ENCODE assay signal across 1 cellular context in the genomic region with DNA sequence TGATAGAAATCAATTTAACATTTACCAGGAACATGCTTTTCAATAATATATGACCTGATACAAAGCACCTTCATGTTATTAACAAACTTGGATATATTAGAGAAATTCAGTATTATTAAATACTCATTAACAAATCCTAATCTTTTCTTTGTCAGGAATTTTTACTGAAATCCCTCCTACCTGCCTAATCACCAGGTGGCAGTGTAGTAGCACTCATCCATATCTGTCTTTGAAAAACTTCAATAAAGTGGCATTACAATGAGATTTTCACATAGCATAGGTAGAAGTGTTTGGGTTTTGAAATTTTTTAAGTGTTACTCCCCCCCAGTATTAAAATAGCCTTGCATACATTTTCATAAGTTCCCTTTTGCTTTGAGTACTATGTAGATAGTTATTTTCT.
TF ChIP-seq lines count a peak whose summit lies in the region.

No MANE protein-coding gene starts in this region.

TF ChIP-seq in SK-N-SH treated with all-trans-retinoic acid at 6 μM for 48 hours, 23 proteins besides CTCF, POLR2A, EP300 and RAD21 (continued from another document):
- TF ChIP-seq, protein P1, sequence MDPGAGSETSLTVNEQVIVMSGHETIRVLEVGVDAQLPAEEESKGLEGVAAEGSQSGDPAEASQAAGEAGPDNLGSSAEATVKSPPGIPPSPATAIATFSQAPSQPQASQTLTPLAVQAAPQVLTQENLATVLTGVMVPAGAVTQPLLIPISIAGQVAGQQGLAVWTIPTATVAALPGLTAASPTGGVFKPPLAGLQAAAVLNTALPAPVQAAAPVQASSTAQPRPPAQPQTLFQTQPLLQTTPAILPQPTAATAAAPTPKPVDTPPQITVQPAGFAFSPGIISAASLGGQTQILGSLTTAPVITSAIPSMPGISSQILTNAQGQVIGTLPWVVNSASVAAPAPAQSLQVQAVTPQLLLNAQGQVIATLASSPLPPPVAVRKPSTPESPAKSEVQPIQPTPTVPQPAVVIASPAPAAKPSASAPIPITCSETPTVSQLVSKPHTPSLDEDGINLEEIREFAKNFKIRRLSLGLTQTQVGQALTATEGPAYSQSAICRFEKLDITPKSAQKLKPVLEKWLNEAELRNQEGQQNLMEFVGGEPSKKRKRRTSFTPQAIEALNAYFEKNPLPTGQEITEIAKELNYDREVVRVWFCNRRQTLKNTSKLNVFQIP (CRISPR knock-in tag; IDR thresholded peaks at IDR 0.05; ENCODE audit: borderline replicate concordance, low read depth) = no peak
- TF ChIP-seq ARNTL (CRISPR knock-in tag; IDR thresholded peaks at IDR 0.05; ENCODE audit: borderline replicate concordance, low read depth) (no peak), CSDC2 (CRISPR knock-in tag; IDR thresholded peaks at IDR 0.05) (no peak), ZC3H10 (CRISPR knock-in tag; IDR thresholded peaks at IDR 0.05) (no peak), OSR1 (CRISPR knock-in tag; IDR thresholded peaks at IDR 0.05) (no peak), ZNF70 (CRISPR knock-in tag; IDR thresholded peaks at IDR 0.05) (no peak)
